Comparison of ENCODE assay signal across 24 cellular contexts in the genomic region with DNA sequence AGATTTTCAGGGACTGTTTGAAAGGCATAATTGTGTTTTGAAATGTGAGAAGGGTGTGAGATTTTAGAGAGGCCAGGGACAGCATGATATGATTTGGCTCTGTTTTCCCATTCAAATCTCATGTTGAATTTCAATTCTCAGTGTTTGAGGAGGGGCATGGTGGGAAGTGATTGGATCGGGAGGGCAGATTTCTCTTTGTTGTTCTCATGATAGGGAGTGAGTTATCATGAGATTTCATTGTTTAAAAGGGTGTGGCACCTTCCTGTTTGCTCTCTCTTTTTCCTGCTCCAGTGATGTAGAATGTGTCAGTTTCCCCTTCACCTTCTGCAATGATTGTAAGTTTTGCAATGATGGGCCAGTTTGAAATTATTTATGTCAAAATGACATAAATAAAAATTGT.
"Had no signal": no experiment of that assay in that cellular context is flagged by ENCODE, and none has a peak within 500 bp of the region (broad histone marks: within the 10 kb centered on the region; RNA-seq: fewer than 3 reads in every experiment).

No MANE protein-coding gene starts in this region.

- H3K79me2 ChIP-seq: parathyroid adenoma had no signal

- H3K27me3 ChIP-seq: neural progenitor cell, neutrophil, right atrium auricular region, right lobe of liver, tibial nerve, uterus had no signal

- H3K27ac ChIP-seq: left ventricle myocardium inferior, neural progenitor cell, neutrophil, parathyroid adenoma, psoas muscle, right atrium auricular region, right lobe of liver, tibial nerve, uterus had no signal

- H3K9ac ChIP-seq: neural progenitor cell, parathyroid adenoma had no signal

- H3K36me3 ChIP-seq: left ventricle myocardium inferior, neural progenitor cell, neutrophil, right atrium auricular region, right lobe of liver, tibial nerve, uterus had no signal

- H3K4me3 ChIP-seq: left ventricle myocardium inferior, lung, neural progenitor cell, psoas muscle, right atrium auricular region, right lobe of liver, smooth muscle cell, tibial nerve, uterus had no signal

- DNase-seq: islet precursor cell; left ventricle myocardium inferior; mesendoderm; naive B cell; natural killer cell; nephron progenitor cell; occipital lobe; psoas muscle; right lobe of liver; stimulated activated CD4-positive, alpha-beta T cell treated with anti-CD3 and anti-CD28 coated beads, Interleukin-1b, Interleukin-23, amount 100 ng/mL, for 48 hours; stimulated activated CD4-positive, alpha-beta T cell treated with anti-CD3 and anti-CD28 coated beads, Interleukin-2, amount 100 ng/mL, for 48 hours; stimulated activated CD4-positive, alpha-beta T cell treated with anti-CD3 and anti-CD28 coated beads, Interleukin-4, amount 100 ng/mL, for 4 hours; stimulated activated CD8-positive, alpha-beta memory T cell treated with anti-CD3 and anti-CD28 coated beads, Interleukin-4, amount 100 ng/mL, for 48 hours; stimulated activated naive CD4-positive, alpha-beta T cell treated with Interleukin-2 at 50 U/mL for 16 hours; stimulated activated naive CD8-positive, alpha-beta T cell treated with anti-CD3 and anti-CD28 coated beads, Interleukin-15, amount 100 ng/mL, for 72 hours; substantia nigra; uterus had no signal

- H3K4me2 ChIP-seq: neural progenitor cell, smooth muscle cell had no signal

- H2AFZ ChIP-seq: neural progenitor cell, parathyroid adenoma had no signal

- H3K4me1 ChIP-seq: left ventricle myocardium inferior, neural progenitor cell, parathyroid adenoma, psoas muscle, right atrium auricular region, right lobe of liver, tibial nerve, uterus had no signal

- H3K9me3 ChIP-seq: neutrophil, psoas muscle, right atrium auricular region, right lobe of liver, uterus had no signal
